13 cellular contexts compared by ENCODE assay signal in genomic region chr17:40497704-40498103, GRCh38. TPM values are rescaled to one million over a fixed set of nuclear protein-coding genes. Genes with fewer than 3 reads are reported as not detected.
DNase-seq lines count a peak whose midpoint lies in the region; ATAC-seq, FAIRE-seq and TF ChIP-seq lines count a peak whose summit lies in the region.
"Had no signal": no experiment of that assay in that cellular context is flagged by ENCODE, and none has a peak within 500 bp of the region (broad histone marks: within the 10 kb centered on the region; RNA-seq: fewer than 3 reads in every experiment).

No MANE protein-coding gene starts in this region.

- H3K18ac ChIP-seq in IMR-90 (ENCODE audit: low read depth, low read length) (peak overlapping the region; percentile 84), H1 (ENCODE audit: extremely low read depth, low read length) (no peak overlapping the region)

- H4K91ac ChIP-seq in IMR-90 (ENCODE audit: insufficient read depth, low read depth, low read length) = peak overlapping the region; percentile 80
- peak overlapping the region; percentile 5 for H4K91ac ChIP-seq in H1 (replicated peaks; ENCODE audit: insufficient read length, low read length)

- dilution Hi-C loops in IMR-90 (cut with HindIII; ENCODE audit: low sequenced_read_pairs, unreplicated experiment) = no loop called here

- H3K56ac ChIP-seq in IMR-90 (ENCODE audit: extremely low read depth, insufficient read depth, low read length) (no peak overlapping the region), H1 (replicated peaks; ENCODE audit: insufficient read length, low read depth, low read length) (no peak overlapping the region)

- H3K14ac ChIP-seq in IMR-90 (replicated peaks; ENCODE audit: low read depth, low read length) (peak overlapping the region; percentile 59), H1 (ENCODE audit: insufficient read length) (no peak overlapping the region)

- H3K79me2 ChIP-seq in H1 (ENCODE audit: control insufficient read depth in 1 of 2, insufficient read depth in 2 of 2, low read length in 2 of 2) = no peaks in the 10 kb centered on the region

- peak overlapping the region; percentile 75 for H2AK9ac ChIP-seq in IMR-90 (replicated peaks; ENCODE audit: low read depth, low read length, poor library complexity)

- peak overlapping the region; percentile 25 for H2BK5ac ChIP-seq in IMR-90 (ENCODE audit: low read depth, low read length, poor library complexity, severe bottlenecking)
- no peak overlapping the region for H2BK5ac ChIP-seq in H1 (ENCODE audit: low read depth, low read length)

- H3K23ac ChIP-seq in IMR-90 (ENCODE audit: low read depth, low read length) (peak overlapping the region; percentile 4; the same call in 1 of the 2 replicates), H1 (ENCODE audit: insufficient read length) (no peak overlapping the region)

- H2BK20ac ChIP-seq in IMR-90 (ENCODE audit: low read depth, low read length) (peak overlapping the region; percentile 52), H1 (ENCODE audit: low read length) (peak overlapping the region; percentile 75; the same call in 1 of the 2 replicates)

- H3K4me2 ChIP-seq in IMR-90 (ENCODE audit: low read depth, low read length) (peak overlapping the region; percentile 11; the same call in 1 of the 2 replicates), H1 (ENCODE audit: insufficient read depth in 1 of 2, low read depth in 2 of 2, low read length in 2 of 2) (no peak overlapping the region)

- H2BK120ac ChIP-seq in IMR-90 (ENCODE audit: low read depth, low read length) = peak overlapping the region; percentile 59
- peak overlapping the region; percentile 29 for H2BK120ac ChIP-seq in H1 (replicated peaks; ENCODE audit: low read depth, low read length)

- H2AK5ac ChIP-seq in IMR-90 (ENCODE audit: low read depth, low read length) (peak overlapping the region; percentile 62), H1 (ENCODE audit: low read depth, low read length) (no peak overlapping the region)

- H3K4ac ChIP-seq in IMR-90 (ENCODE audit: low read depth, low read length) (peak overlapping the region; percentile 64), H1 (replicated peaks; ENCODE audit: insufficient read length, low read depth, low read length) (peak overlapping the region; percentile 6)

- H3K4me1 ChIP-seq in IMR-90 (ENCODE audit: control insufficient read depth, insufficient read depth, low read length) = peaks cover 23% of the 10 kb centered on the region
- peaks cover 5 to 20% (median 7%) of the 10 kb centered on the region in 4 experiments; a peak in 6 of 7 replicates for H3K4me1 ChIP-seq in H1 (replicated peaks in 1 of 4; ENCODE audit: control insufficient read depth in 3 of 4, insufficient read depth in 4 of 4, low read length in 3 of 4)
- peaks cover 17 to 39% of the 10 kb centered on the region in 2 donors for H3K4me1 ChIP-seq in mucosa of rectum (ENCODE audit: control insufficient read depth in 2 of 2, insufficient read depth in 2 of 2, low read length in 2 of 2)
- peaks cover 22% of the 10 kb centered on the region for H3K4me1 ChIP-seq in vagina

- peaks cover 0 to 6% of the 10 kb centered on the region in 2 experiments; a peak in 1 of 4 replicates for H3K79me1 ChIP-seq in IMR-90 (ENCODE audit: low read depth in 1 of 2, low read length in 2 of 2)
- H3K79me1 ChIP-seq in H1 (ENCODE audit: low read depth, low read length) = no peaks in the 10 kb centered on the region

- H3K9me3 ChIP-seq in IMR-90 (ENCODE audit: control insufficient read depth, insufficient read depth, low read length) (no peaks in the 10 kb centered on the region), H1 (ENCODE audit: insufficient read depth in 2 of 2, low read depth in 1 of 2, low read length in 1 of 2) (no peaks in the 10 kb centered on the region), mucosa of rectum (ENCODE audit: control insufficient read depth in 2 of 2, low read length in 2 of 2) (no peaks in the 10 kb centered on the region), vagina (no peaks in the 10 kb centered on the region)
- H3K9me3 ChIP-seq: Peyer's patch had no signal

- in situ Hi-C loops in IMR-90 (cut with MboI; ENCODE audit: low sequenced_read_pairs) = no loop called here

- H4K20me1 ChIP-seq in IMR-90 (ENCODE audit: insufficient read depth, low read length) (no peaks in the 10 kb centered on the region), H1 (replicated peaks in 1 of 2; ENCODE audit: control insufficient read depth in 1 of 2, insufficient read depth in 2 of 2, low read length in 2 of 2) (no peaks in the 10 kb centered on the region)

- H2BK15ac ChIP-seq in IMR-90 (ENCODE audit: low read depth, low read length) (peak overlapping the region; percentile 90), H1 (ENCODE audit: low read length) (peak overlapping the region; percentile 48; the same call in 1 of the 2 replicates)

- no peak for TF ChIP-seq RAD21 in IMR-90 (IDR thresholded peaks at IDR 0.05; ENCODE audit: low read length)
- TF ChIP-seq RAD21 in H1 (IDR thresholded peaks at IDR 0.05 in 1 of 2, conservative IDR thresholded peaks at IDR 0.05 in 1 of 2; ENCODE audit: low read depth in 2 of 2, low read length in 2 of 2) = no peak

- CTCF ChIA-PET in IMR-90 (lab: Yijun Ruan, JAX) (interaction anchor here (1.1 to 1.4 kb wide), 2 partner anchors 21 to 35 kb away, joined by 5 to 10 read pairs; no protein-coding TSS in a partner anchor), H1 (lab: Charles Lee; ENCODE audit: partially characterized antibody) (interaction anchor here (0.6 to 7.6 kb wide), 16 partner anchors 10 to 882 kb away, joined by 3 to 46 read pairs (median 4); no protein-coding TSS in a partner anchor)

- H3K27ac ChIP-seq in IMR-90 (ENCODE audit: insufficient read depth, low read length) (peak overlapping the region; percentile 56), H1 (ENCODE audit: low read depth, low read length) (no peak overlapping the region), mucosa of rectum (ENCODE audit: low read depth in 2 of 2, low read length in 2 of 2) (peak overlapping the region; percentile 80 to 85), vagina (peak overlapping the region; percentile 87)
- H3K27ac ChIP-seq: brain microvascular endothelial cell had no signal

- FAIRE-seq in H1 (lab: Jason Lieb, UNC) = no peak
- no peak for FAIRE-seq in frontal cortex (lab: Jason Lieb, UNC)
- FAIRE-seq: endometrium had no signal

- H2AFZ ChIP-seq in IMR-90 (replicated peaks; ENCODE audit: low read length, poor library complexity) (peak overlapping the region; percentile 3), H1 (ENCODE audit: low read length) (no peak overlapping the region)

- H3K9ac ChIP-seq in IMR-90 (ENCODE audit: low read depth, low read length) = peak overlapping the region; percentile 11; the same call in 1 of the 2 replicates
- H3K9ac ChIP-seq in H1 (replicated peaks in 1 of 4; ENCODE audit: extremely low read depth in 1 of 4, low read depth in 3 of 4, low read length in 3 of 4) = no peak overlapping the region
- H3K9ac ChIP-seq in mucosa of rectum (ENCODE audit: low read depth in 1 of 2, low read length in 2 of 2) = peak overlapping the region; percentile 5 to 76

- H3K27me3 ChIP-seq in IMR-90 (ENCODE audit: control insufficient read depth, insufficient read depth, low read length) (no peaks in the 10 kb centered on the region), H1 (replicated peaks in 1 of 4; ENCODE audit: control insufficient read depth in 3 of 4, extremely low read depth in 1 of 4, insufficient read depth in 3 of 4, low read length in 3 of 4) (no peaks in the 10 kb centered on the region), mucosa of rectum (ENCODE audit: control insufficient read depth in 2 of 2, insufficient read depth in 2 of 2, low read length in 2 of 2) (peaks cover 0 to 3% of the 10 kb centered on the region in 2 donors), vagina (no peaks in the 10 kb centered on the region)
- H3K27me3 ChIP-seq: brain microvascular endothelial cell, Peyer's patch had no signal

- TF ChIP-seq POLR2A in IMR-90 (IDR thresholded peaks at IDR 0.05; ENCODE audit: low read depth, low read length) = no peak
- TF ChIP-seq POLR2A in H1 (IDR thresholded peaks at IDR 0.05; ENCODE audit: control extremely low read depth in 1 of 2, low read depth in 2 of 2, low read length in 2 of 2) = no peak
- TF ChIP-seq POLR2A in vagina (IDR thresholded peaks at IDR 0.05) = no peak

- H4K8ac ChIP-seq in IMR-90 (ENCODE audit: low read depth in 2 of 2, low read length in 2 of 2) (peak overlapping the region; percentile 70 to 99), H1 (ENCODE audit: extremely low read depth, insufficient read depth, low read length) (no peak overlapping the region)

- POLR2A ChIA-PET in IMR-90 (lab: Charles Lee; ENCODE audit: unreplicated experiment) = no interaction called here
- POLR2A ChIA-PET in H1 (lab: Charles Lee; ENCODE audit: partially characterized antibody) = interaction anchor here (0.6 to 1.8 kb wide), 6 partner anchors 10 to 329 kb away, joined by 3 to 8 read pairs (median 4); no protein-coding TSS in a partner anchor

- H3K9me1 ChIP-seq in IMR-90 (ENCODE audit: insufficient read depth, low read length) = peaks cover 10% of the 10 kb centered on the region

- WGBS in IMR-90 (ENCODE audit: extremely low coverage in 2 of 2, insufficient read length in 1 of 2), 2 experiments = no CpG with 5 or more reads among the region's 2 CpGs
- WGBS in H1 (ENCODE audit: extremely low coverage in 1 of 2, insufficient coverage in 1 of 2, insufficient read length in 1 of 2, insufficient replicate concordance in 2 of 2, low coverage in 1 of 2, low lambda C conversion rate in 2 of 2, missing lambda C conversion rate in 1 of 2), 2 experiments = 94% methylated on average over 2 of the region's 2 CpGs; no CpG with 5 or more reads in 1 of the 2 experiments

- peaks cover 3% of the 10 kb centered on the region; the same call in 1 of the 2 replicates for H3K23me2 ChIP-seq in H1 (ENCODE audit: low read depth, low read length)

- no peak for TF ChIP-seq CTCF in IMR-90 (conservative IDR thresholded peaks at IDR 0.05; ENCODE audit: low read depth, low read length)
- TF ChIP-seq CTCF in H1 (IDR thresholded peaks at IDR 0.05; ENCODE audit: control extremely low read depth in 1 of 3, insufficient read depth in 1 of 3, low read depth in 1 of 3, low read length in 3 of 3) = no peak
- no peak for TF ChIP-seq CTCF in vagina (IDR thresholded peaks at IDR 0.05)

- H3K4me3 ChIP-seq in IMR-90 (ENCODE audit: insufficient read depth, low read depth, low read length) (no peak overlapping the region), H1 (ENCODE audit: extremely low read depth in 1 of 4, insufficient read depth in 2 of 4, low read depth in 3 of 4, low read length in 4 of 4) (no peak overlapping the region), mucosa of rectum (ENCODE audit: low read length in 2 of 2) (no peak overlapping the region), vagina (peak overlapping the region in 1 of 2 donors; percentile 48)
- H3K4me3 ChIP-seq: Peyer's patch had no signal

- BruUV-seq in IMR-90 (replicated peaks; lab: Mats Ljungman, UMichigan) = no TSS peak

- H3K36me3 ChIP-seq in IMR-90 (ENCODE audit: control insufficient read depth, insufficient read depth, low read length) = no peaks in the 10 kb centered on the region
- no peaks in the 10 kb centered on the region for H3K36me3 ChIP-seq in H1 (ENCODE audit: control insufficient read depth in 2 of 4, insufficient read depth in 4 of 4, low read length in 3 of 4)
- H3K36me3 ChIP-seq in mucosa of rectum (ENCODE audit: control insufficient read depth in 2 of 2, insufficient read depth in 2 of 2, low read length in 2 of 2) = no peaks in the 10 kb centered on the region
- no peaks in the 10 kb centered on the region for H3K36me3 ChIP-seq in vagina
- H3K36me3 ChIP-seq: brain microvascular endothelial cell, Peyer's patch had no signal

- DNase-seq in IMR-90 = peak; percentile 61
- DNase-seq in H1 (ENCODE audit: low read depth in 1 of 2, low spot score in 2 of 2) = no peak
- no peak for DNase-seq in vagina (ENCODE audit: extremely low spot score in 2 of 2)
- DNase-seq in COR-L47 (lab: John Stamatoyannopoulos, UW) = no peak
- no peak for DNase-seq in NCI-H1436 treated with DMSO at 0.1 percent for 48 hours (lab: John Stamatoyannopoulos, UW)
- DNase-seq in frontal cortex (ENCODE audit: low spot score in 2 of 2) = no peak
- DNase-seq: activated CD4-positive, alpha-beta T cell treated with anti-CD3 and anti-CD28 coated beads, Interleukin-2, amount 50 U/mL, for 1 hour; brain microvascular endothelial cell; Peyer's patch; retina; T-helper 2 cell had no signal

- peak; percentile 25 for ATAC-seq in IMR-90 (ENCODE audit: low read depth)

- intact Hi-C loops in IMR-90 (cut with micrococcal nuclease) (no loop called here), vagina (cut with DNase I) (no loop called here)

- no peak overlapping the region; the same call in 1 of the 2 replicates for H2BK12ac ChIP-seq in H1 (ENCODE audit: low read depth, low read length)

- no peak for TF ChIP-seq EP300 in H1 (IDR thresholded peaks at IDR 0.05; ENCODE audit: borderline replicate concordance in 1 of 2, low read depth in 2 of 2, low read length in 2 of 2)

- H4K5ac ChIP-seq in IMR-90 (ENCODE audit: low read depth, low read length) (peak overlapping the region; percentile 88), H1 (ENCODE audit: insufficient read length, low read depth, low read length) (no peak overlapping the region)

RNA-seq across cellular contexts. Expression of gene TNS4, which starts 3.7 kb away (rescaled TPM):
- total RNA-seq in IMR-90 (2012; rRNA removed) (0.28 TPM in 1 of 2 replicates, not detected in the other), vagina (296 TPM), frontal cortex (not detected)
- polyA plus RNA-seq in IMR-90 (2012; rRNA removed) (0.07 TPM in 1 of 2 replicates, not detected in the other), H1 (2011; rRNA removed) (0.21 and 0.39 TPM in 2 replicates)
- 0.07 and 0.08 TPM in 2 replicates for polyA plus RNA-seq in IMR-90 (2012; cell fraction: cytosol; rRNA removed)
- 0.33 and 0.57 TPM in 2 replicates for polyA plus RNA-seq in IMR-90 (2012; cell fraction: nucleus; rRNA removed; ENCODE audit: low replicate concordance)
- total RNA-seq in H1 (2021; fragmentation: NEBNext Ultra II Directional; extraction: Animal tissue kit (Norgen Biotek cat#: 25700)) = 0.20 and 0.80 TPM in 2 replicates
- 0.49 TPM for polyA plus RNA-seq in H1 (2011; cell fraction: cytosol; rRNA removed)
- 0.54 TPM for polyA plus RNA-seq in H1 (2011; cell fraction: nucleus; rRNA removed)
- polyA plus RNA-seq in H1 (2012, experiment 1 of 2) = 0.21 to 0.76 TPM (median 0.30 TPM) in 4 replicates
- 0.10 TPM for polyA plus RNA-seq in H1 (2012, experiment 2 of 2)
- 0.39 TPM for polyA plus RNA-seq in H1 (2013, experiment 1 of 2)
- polyA plus RNA-seq in H1 (2013, experiment 2 of 2) = 0.63 TPM
- polyA minus RNA-seq in H1 (2011; rRNA and poly(A)+ RNA removed) = 0.60 and 0.66 TPM in 2 replicates
- not detected for polyA minus RNA-seq in H1 (2011; cell fraction: cytosol; rRNA and poly(A)+ RNA removed)
- 0.90 TPM for polyA minus RNA-seq in H1 (2011; cell fraction: nucleus; rRNA and poly(A)+ RNA removed)

RNA-seq across cellular contexts. Expression of gene IGFBP4, which starts 54.5 kb away (rescaled TPM):
- 257 and 308 TPM in 2 replicates for total RNA-seq in IMR-90 (2012; rRNA removed)
- 1,187 TPM in 2 replicates for polyA plus RNA-seq in IMR-90 (2012; rRNA removed)
- 1,397 and 1,707 TPM in 2 replicates for polyA plus RNA-seq in IMR-90 (2012; cell fraction: cytosol; rRNA removed)
- polyA plus RNA-seq in IMR-90 (2012; cell fraction: nucleus; rRNA removed; ENCODE audit: low replicate concordance) = 452 and 510 TPM in 2 replicates
- 105 and 109 TPM in 2 replicates for total RNA-seq in H1 (2021; fragmentation: NEBNext Ultra II Directional; extraction: Animal tissue kit (Norgen Biotek cat#: 25700))
- 79.9 and 85.5 TPM in 2 replicates for polyA plus RNA-seq in H1 (2011; rRNA removed)
- 68.0 TPM for polyA plus RNA-seq in H1 (2011; cell fraction: cytosol; rRNA removed)
- 63.6 TPM for polyA plus RNA-seq in H1 (2011; cell fraction: nucleus; rRNA removed)
- polyA plus RNA-seq in H1 (2012, experiment 1 of 2) = 95.6 to 171 TPM (median 141 TPM) in 4 replicates
- 167 TPM for polyA plus RNA-seq in H1 (2012, experiment 2 of 2)
- 95.7 TPM for polyA plus RNA-seq in H1 (2013, experiment 1 of 2)
- polyA plus RNA-seq in H1 (2013, experiment 2 of 2) = 105 TPM
- 64.7 and 69.4 TPM in 2 replicates for polyA minus RNA-seq in H1 (2011; rRNA and poly(A)+ RNA removed)
- 60.8 TPM for polyA minus RNA-seq in H1 (2011; cell fraction: cytosol; rRNA and poly(A)+ RNA removed)
- polyA minus RNA-seq in H1 (2011; cell fraction: nucleus; rRNA and poly(A)+ RNA removed) = 36.3 TPM
- total RNA-seq in vagina = 700 TPM
- total RNA-seq in frontal cortex = 7.3 TPM

Comparison
In these comparisons a context has a peak if more than half of its experiments do, and no peak if none do; other contexts are left out.
1. H3K9ac ChIP-seq: peak in IMR-90 (single experiment) and mucosa of rectum (2 of 2); none in H1 (0 of 4).
2. RNA of gene TNS4, which starts 3.7 kb away (total RNA-seq): 296 TPM in vagina (single experiment); 0.20 to 0.80 TPM in H1, 0.28 TPM in IMR-90 and not detected in frontal cortex (single experiment); every median in the first group is over 100 times any median in the second.
3. RNA of gene IGFBP4, which starts 54.5 kb away (total RNA-seq): 700 TPM in vagina (single experiment), 257 to 308 TPM in IMR-90 and 105 to 109 TPM in H1; 7.3 TPM in frontal cortex (single experiment); every median in the first group is over 10 times any median in the second.